In the genomic region with DNA sequence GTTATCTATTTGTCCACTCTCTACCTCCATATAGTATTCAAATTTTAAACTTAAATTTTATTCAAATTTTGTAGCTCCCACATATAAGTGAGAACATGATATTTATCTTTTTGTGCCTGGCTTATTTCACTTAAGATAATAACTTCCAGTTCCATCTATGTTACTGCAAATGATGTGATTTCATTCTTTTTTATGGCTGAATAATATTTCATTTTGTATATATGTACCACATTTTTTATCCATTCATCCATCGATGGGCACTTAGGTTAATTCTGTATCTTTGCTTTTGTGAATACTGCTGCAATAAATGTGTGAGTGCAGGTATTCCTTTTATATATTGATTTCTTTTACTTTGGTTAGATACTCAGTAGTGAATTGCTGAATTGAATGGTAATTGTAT, we compare ENCODE assay signal across 2 cellular contexts.
TF ChIP-seq lines count a peak whose summit lies in the region.

No MANE protein-coding gene starts in this region.

TF ChIP-seq in A549, 52 proteins besides CTCF, POLR2A, EP300 and RAD21:
- TF ChIP-seq MAZ (IDR thresholded peaks at IDR 0.05; ENCODE audit: borderline replicate concordance, low read depth, low read length), result no peak
- no peak for TF ChIP-seq ESRRA (IDR thresholded peaks at IDR 0.05; ENCODE audit: borderline replicate concordance, low read length)
- TF ChIP-seq, protein P1, sequence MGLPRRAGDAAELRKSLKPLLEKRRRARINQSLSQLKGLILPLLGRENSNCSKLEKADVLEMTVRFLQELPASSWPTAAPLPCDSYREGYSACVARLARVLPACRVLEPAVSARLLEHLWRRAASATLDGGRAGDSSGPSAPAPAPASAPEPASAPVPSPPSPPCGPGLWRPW (IDR thresholded peaks at IDR 0.05), result no peak
- TF ChIP-seq RARB (CRISPR knock-in tag; IDR thresholded peaks at IDR 0.05), result no peak
- TF ChIP-seq ZC3H11A (IDR thresholded peaks at IDR 0.05), result no peak
- TF ChIP-seq HDAC2 (IDR thresholded peaks at IDR 0.05), result peak; percentile 51; the same call in 1 of the 2 replicates
- no peak for TF ChIP-seq ELK1 (IDR thresholded peaks at IDR 0.05; ENCODE audit: low read depth, low read length)
TF ChIP-seq in A549: peak in this region for 1.

TF ChIP-seq in K562, 482 proteins besides CTCF, POLR2A, EP300 and RAD21:
- TF ChIP-seq ZNF146 (CRISPR knock-in tag; IDR thresholded peaks at IDR 0.05; ENCODE audit: unreplicated experiment) (peak; percentile 62), ZNF324 (CRISPR knock-in tag; IDR thresholded peaks at IDR 0.05) (no peak), SRF (CRISPR knock-in tag; IDR thresholded peaks at IDR 0.05) (no peak), ZNF717 (CRISPR knock-in tag; IDR thresholded peaks at IDR 0.05) (no peak), ZNF184 (CRISPR knock-in tag; IDR thresholded peaks at IDR 0.05) (no peak), RBM25 (IDR thresholded peaks at IDR 0.05; ENCODE audit: low read depth, low read length, severe bottlenecking) (peak; percentile 26), SLC30A9 (CRISPR knock-in tag; IDR thresholded peaks at IDR 0.05) (no peak), TSHZ1 (CRISPR knock-in tag; IDR thresholded peaks at IDR 0.05) (no peak), THRAP3 (IDR thresholded peaks at IDR 0.05; ENCODE audit: borderline replicate concordance) (no peak)
- TF ChIP-seq, protein P2, sequence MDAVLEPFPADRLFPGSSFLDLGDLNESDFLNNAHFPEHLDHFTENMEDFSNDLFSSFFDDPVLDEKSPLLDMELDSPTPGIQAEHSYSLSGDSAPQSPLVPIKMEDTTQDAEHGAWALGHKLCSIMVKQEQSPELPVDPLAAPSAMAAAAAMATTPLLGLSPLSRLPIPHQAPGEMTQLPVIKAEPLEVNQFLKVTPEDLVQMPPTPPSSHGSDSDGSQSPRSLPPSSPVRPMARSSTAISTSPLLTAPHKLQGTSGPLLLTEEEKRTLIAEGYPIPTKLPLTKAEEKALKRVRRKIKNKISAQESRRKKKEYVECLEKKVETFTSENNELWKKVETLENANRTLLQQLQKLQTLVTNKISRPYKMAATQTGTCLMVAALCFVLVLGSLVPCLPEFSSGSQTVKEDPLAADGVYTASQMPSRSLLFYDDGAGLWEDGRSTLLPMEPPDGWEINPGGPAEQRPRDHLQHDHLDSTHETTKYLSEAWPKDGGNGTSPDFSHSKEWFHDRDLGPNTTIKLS (IDR thresholded peaks at IDR 0.05; ENCODE audit: borderline replicate concordance, low read depth), result no peak
